In genomic region chr6:29753309-29753644, GRCh38 we compare ENCODE assay signal across 1 cellular context.
TF ChIP-seq lines count a peak whose summit lies in the region.

No MANE protein-coding gene starts in this region.

TF ChIP-seq in K562, 482 proteins besides CTCF, POLR2A, EP300 and RAD21 (continued from another document):
- TF ChIP-seq ZNF512 (tag; IDR thresholded peaks at IDR 0.05) (peak; percentile 97), ETV6 (IDR thresholded peaks at IDR 0.05; ENCODE audit: borderline replicate concordance in 1 of 2, low read depth in 2 of 2, low read length in 1 of 2) (0 out of 4 replicates have a peak, but pooled peaks of 1 of the 2 experiments have one; percentile 14), ETV6 (CRISPR knock-in tag; IDR thresholded peaks at IDR 0.05; ENCODE audit: borderline replicate concordance) (no peak), ATF1 (CRISPR knock-in tag; IDR thresholded peaks at IDR 0.05) (no peak), ATF1 (tag; IDR thresholded peaks at IDR 0.05) (peak; percentile 0; the same call in 1 of the 2 replicates), ZNF785 (CRISPR knock-in tag; IDR thresholded peaks at IDR 0.05) (no peak), ZNF124 (CRISPR knock-in tag; IDR thresholded peaks at IDR 0.05) (no peak)
